Comparison of ENCODE assay signal across 19 cellular contexts in the genomic region with DNA sequence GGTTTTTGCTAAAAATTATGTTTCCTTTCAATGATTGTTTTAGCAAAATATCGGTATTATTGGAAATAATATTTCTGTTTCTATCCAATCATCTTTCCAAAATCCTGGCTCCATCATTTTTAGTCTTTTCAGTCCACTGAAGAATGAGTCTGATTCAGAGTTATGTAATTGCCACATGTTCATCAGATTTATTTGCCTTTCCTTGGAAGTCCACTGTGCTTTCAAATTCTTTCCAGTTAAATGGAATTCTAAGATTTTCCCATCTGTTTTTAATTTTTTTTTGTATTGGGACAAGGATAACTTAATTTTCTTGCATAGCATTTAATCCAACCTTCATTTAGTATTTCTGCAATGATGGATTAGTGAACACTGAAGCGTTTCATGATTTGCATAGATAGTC.
"Had no signal": no experiment of that assay in that cellular context is flagged by ENCODE, and none has a peak within 500 bp of the region (broad histone marks: within the 10 kb centered on the region; RNA-seq: fewer than 3 reads in every experiment).

No MANE protein-coding gene starts in this region.

- H3K79me2 ChIP-seq: parathyroid adenoma had no signal

- H3K4me2 ChIP-seq: neural progenitor cell, smooth muscle cell had no signal

- H3K9me3 ChIP-seq: esophagus muscularis mucosa, gastrocnemius medialis, lower lobe of right lung, thyroid gland had no signal

- H3K4me1 ChIP-seq: esophagus muscularis mucosa, gastrocnemius medialis, lower lobe of right lung, neural progenitor cell, parathyroid adenoma, thyroid gland had no signal

- H3K27me3 ChIP-seq: esophagus muscularis mucosa, gastrocnemius medialis, neural progenitor cell, thyroid gland had no signal

- H3K9ac ChIP-seq: neural progenitor cell, parathyroid adenoma had no signal

- H3K27ac ChIP-seq: esophagus muscularis mucosa, gastrocnemius medialis, lower lobe of right lung, neural progenitor cell, parathyroid adenoma, thyroid gland had no signal

- H2AFZ ChIP-seq: neural progenitor cell, parathyroid adenoma had no signal

- H3K4me3 ChIP-seq: esophagus muscularis mucosa, gastrocnemius medialis, lower lobe of right lung, neural progenitor cell, smooth muscle cell, thyroid gland had no signal

- H3K36me3 ChIP-seq: esophagus muscularis mucosa, gastrocnemius medialis, lower lobe of right lung, neural progenitor cell, thyroid gland had no signal

- DNase-seq: cerebellar nuclear complex; cortex of kidney; gastrocnemius medialis; head of caudate nucleus; left ventricle myocardium superior; lower lobe of right lung; naive B cell; stimulated activated CD4-positive, alpha-beta T cell treated with anti-CD3 and anti-CD28 coated beads, Interleukin-12 subunit alpha, Interleukin-12 subunit beta, amount 100 ng/mL, for 4 hours; stimulated activated CD4-positive, alpha-beta T cell treated with anti-CD3 and anti-CD28 coated beads, Interleukin-1b, Interleukin-23, amount 100 ng/mL, for 48 hours; stimulated activated CD4-positive, alpha-beta T cell treated with anti-CD3 and anti-CD28 coated beads, Interleukin-4, amount 100 ng/mL, for 1 hour; stimulated activated CD8-positive, alpha-beta memory T cell treated with anti-CD3 and anti-CD28 coated beads, Interleukin-4, amount 100 ng/mL, for 48 hours; stimulated activated naive CD4-positive, alpha-beta T cell; stimulated activated naive CD8-positive, alpha-beta T cell treated with anti-CD3 and anti-CD28 coated beads, Interleukin-15, amount 100 ng/mL, for 72 hours; thyroid gland had no signal

- ATAC-seq: gastrocnemius medialis; left ventricle myocardium superior; lower lobe of right lung; sciatic nerve; stimulated activated naive CD8-positive, alpha-beta T cell treated with anti-CD3 and anti-CD28 coated beads, Interleukin-15, amount 100 ng/mL, for 72 hours had no signal
